1 cellular context compared by ENCODE assay signal in the genomic region with DNA sequence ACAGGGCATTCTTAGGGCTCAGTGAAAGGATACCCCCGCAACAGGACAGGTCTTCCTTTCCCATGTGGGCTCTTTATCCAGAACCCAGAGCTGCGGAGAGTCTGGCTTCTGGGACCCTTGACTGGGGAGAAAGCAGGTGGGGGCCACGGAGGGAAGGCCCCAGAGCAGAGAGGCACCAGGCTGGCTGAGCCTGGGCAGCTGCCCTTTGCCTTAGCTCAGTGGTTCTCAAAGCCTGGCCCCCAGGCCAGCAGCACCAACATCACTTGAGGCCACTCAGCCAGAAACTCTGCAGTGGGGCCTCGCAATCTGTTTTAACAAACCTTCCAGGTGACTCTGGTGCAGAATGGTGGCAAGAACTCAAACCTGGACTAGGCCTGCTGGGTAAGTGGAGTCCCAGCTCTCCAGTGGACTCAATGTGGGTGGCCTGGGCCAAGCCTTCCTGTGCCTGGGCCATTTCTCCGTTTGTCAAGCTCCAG.
A peak's percentile ranks its signal among the peaks of the same experiment; 100 is the strongest.
TF ChIP-seq lines count a peak whose summit lies in the region.

No MANE protein-coding gene starts in this region.

TF ChIP-seq in HepG2, 621 proteins besides CTCF, POLR2A, EP300 and RAD21 (continues in another document):
- peak; percentile 75; the same call in 1 of the 2 replicates for TF ChIP-seq ZNF230 (CRISPR knock-in tag; IDR thresholded peaks at IDR 0.05)
- TF ChIP-seq TBL1XR1 (IDR thresholded peaks at IDR 0.05; ENCODE audit: borderline replicate concordance, low read length, partially characterized antibody) = no peak
- TF ChIP-seq, protein P1, sequence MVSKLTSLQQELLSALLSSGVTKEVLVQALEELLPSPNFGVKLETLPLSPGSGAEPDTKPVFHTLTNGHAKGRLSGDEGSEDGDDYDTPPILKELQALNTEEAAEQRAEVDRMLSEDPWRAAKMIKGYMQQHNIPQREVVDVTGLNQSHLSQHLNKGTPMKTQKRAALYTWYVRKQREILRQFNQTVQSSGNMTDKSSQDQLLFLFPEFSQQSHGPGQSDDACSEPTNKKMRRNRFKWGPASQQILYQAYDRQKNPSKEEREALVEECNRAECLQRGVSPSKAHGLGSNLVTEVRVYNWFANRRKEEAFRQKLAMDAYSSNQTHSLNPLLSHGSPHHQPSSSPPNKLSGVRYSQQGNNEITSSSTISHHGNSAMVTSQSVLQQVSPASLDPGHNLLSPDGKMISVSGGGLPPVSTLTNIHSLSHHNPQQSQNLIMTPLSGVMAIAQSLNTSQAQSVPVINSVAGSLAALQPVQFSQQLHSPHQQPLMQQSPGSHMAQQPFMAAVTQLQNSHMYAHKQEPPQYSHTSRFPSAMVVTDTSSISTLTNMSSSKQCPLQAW (CRISPR knock-in tag; IDR thresholded peaks at IDR 0.05) = 0 out of 2 replicates have a peak, but pooled peaks have one; percentile 66
- no peak for TF ChIP-seq TCF7L2 (IDR thresholded peaks at IDR 0.05; ENCODE audit: low read depth, low read length)
- TF ChIP-seq MED1 (CRISPR knock-in tag; IDR thresholded peaks at IDR 0.05) = peak; percentile 14; the same call in 1 of the 2 replicates
- TF ChIP-seq, protein P2, sequence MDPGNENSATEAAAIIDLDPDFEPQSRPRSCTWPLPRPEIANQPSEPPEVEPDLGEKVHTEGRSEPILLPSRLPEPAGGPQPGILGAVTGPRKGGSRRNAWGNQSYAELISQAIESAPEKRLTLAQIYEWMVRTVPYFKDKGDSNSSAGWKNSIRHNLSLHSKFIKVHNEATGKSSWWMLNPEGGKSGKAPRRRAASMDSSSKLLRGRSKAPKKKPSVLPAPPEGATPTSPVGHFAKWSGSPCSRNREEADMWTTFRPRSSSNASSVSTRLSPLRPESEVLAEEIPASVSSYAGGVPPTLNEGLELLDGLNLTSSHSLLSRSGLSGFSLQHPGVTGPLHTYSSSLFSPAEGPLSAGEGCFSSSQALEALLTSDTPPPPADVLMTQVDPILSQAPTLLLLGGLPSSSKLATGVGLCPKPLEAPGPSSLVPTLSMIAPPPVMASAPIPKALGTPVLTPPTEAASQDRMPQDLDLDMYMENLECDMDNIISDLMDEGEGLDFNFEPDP (CRISPR knock-in tag; conservative IDR thresholded peaks at IDR 0.05) = 0 out of 2 replicates have a peak, but pooled peaks have one; percentile 3
- TF ChIP-seq ZNF609 (CRISPR knock-in tag; IDR thresholded peaks at IDR 0.05; ENCODE audit: borderline replicate concordance) = no peak
- TF ChIP-seq PATZ1 (CRISPR knock-in tag; IDR thresholded peaks at IDR 0.05) = 0 out of 2 replicates have a peak, but pooled peaks have one; percentile 25
- TF ChIP-seq PBX3 (CRISPR knock-in tag; IDR thresholded peaks at IDR 0.05; ENCODE audit: borderline replicate concordance) = 0 out of 2 replicates have a peak, but pooled peaks have one; percentile 39
- no peak for TF ChIP-seq ZNF550 (CRISPR knock-in tag; IDR thresholded peaks at IDR 0.05; ENCODE audit: borderline replicate concordance)
- TF ChIP-seq, protein P3, sequence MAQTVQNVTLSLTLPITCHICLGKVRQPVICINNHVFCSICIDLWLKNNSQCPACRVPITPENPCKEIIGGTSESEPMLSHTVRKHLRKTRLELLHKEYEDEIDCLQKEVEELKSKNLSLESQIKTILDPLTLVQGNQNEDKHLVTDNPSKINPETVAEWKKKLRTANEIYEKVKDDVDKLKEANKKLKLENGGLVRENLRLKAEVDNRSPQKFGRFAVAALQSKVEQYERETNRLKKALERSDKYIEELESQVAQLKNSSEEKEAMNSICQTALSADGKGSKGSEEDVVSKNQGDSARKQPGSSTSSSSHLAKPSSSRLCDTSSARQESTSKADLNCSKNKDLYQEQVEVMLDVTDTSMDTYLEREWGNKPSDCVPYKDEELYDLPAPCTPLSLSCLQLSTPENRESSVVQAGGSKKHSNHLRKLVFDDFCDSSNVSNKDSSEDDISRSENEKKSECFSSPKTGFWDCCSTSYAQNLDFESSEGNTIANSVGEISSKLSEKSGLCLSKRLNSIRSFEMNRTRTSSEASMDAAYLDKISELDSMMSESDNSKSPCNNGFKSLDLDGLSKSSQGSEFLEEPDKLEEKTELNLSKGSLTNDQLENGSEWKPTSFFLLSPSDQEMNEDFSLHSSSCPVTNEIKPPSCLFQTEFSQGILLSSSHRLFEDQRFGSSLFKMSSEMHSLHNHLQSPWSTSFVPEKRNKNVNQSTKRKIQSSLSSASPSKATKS (CRISPR knock-in tag; IDR thresholded peaks at IDR 0.05) = no peak
- TF ChIP-seq ZNF839 (CRISPR knock-in tag; IDR thresholded peaks at IDR 0.05; ENCODE audit: borderline replicate concordance) = no peak
- 0 out of 2 replicates have a peak, but pooled peaks have one; percentile 19 for TF ChIP-seq HINFP (CRISPR knock-in tag; IDR thresholded peaks at IDR 0.05; ENCODE audit: low read depth)
- no peak for TF ChIP-seq HES4 (CRISPR knock-in tag; IDR thresholded peaks at IDR 0.05; ENCODE audit: borderline replicate concordance)
- no peak for TF ChIP-seq KLF13 (CRISPR knock-in tag; IDR thresholded peaks at IDR 0.05)
- TF ChIP-seq DMAP1 (CRISPR knock-in tag; IDR thresholded peaks at IDR 0.05) = no peak
- 0 out of 2 replicates have a peak, but pooled peaks have one; percentile 21 for TF ChIP-seq ARHGAP35 (CRISPR knock-in tag; IDR thresholded peaks at IDR 0.05; ENCODE audit: borderline replicate concordance)
- TF ChIP-seq SIN3B (IDR thresholded peaks at IDR 0.05; ENCODE audit: low read length) = no peak
- peak; percentile 59 for TF ChIP-seq ZEB1 (IDR thresholded peaks at IDR 0.05; ENCODE audit: insufficient replicate concordance, low read depth)
- TF ChIP-seq HBP1 (CRISPR knock-in tag; IDR thresholded peaks at IDR 0.05; ENCODE audit: low read depth) = no peak
- TF ChIP-seq SP2 (CRISPR knock-in tag; IDR thresholded peaks at IDR 0.05) = no peak
- no peak for TF ChIP-seq SMAD3 (CRISPR knock-in tag; IDR thresholded peaks at IDR 0.05)
- TF ChIP-seq ELF3 (CRISPR knock-in tag; IDR thresholded peaks at IDR 0.05) = no peak
- 0 out of 2 replicates have a peak, but pooled peaks have one; percentile 53 for TF ChIP-seq ZNF232 (CRISPR knock-in tag; IDR thresholded peaks at IDR 0.05; ENCODE audit: borderline replicate concordance)
- TF ChIP-seq, protein P4, sequence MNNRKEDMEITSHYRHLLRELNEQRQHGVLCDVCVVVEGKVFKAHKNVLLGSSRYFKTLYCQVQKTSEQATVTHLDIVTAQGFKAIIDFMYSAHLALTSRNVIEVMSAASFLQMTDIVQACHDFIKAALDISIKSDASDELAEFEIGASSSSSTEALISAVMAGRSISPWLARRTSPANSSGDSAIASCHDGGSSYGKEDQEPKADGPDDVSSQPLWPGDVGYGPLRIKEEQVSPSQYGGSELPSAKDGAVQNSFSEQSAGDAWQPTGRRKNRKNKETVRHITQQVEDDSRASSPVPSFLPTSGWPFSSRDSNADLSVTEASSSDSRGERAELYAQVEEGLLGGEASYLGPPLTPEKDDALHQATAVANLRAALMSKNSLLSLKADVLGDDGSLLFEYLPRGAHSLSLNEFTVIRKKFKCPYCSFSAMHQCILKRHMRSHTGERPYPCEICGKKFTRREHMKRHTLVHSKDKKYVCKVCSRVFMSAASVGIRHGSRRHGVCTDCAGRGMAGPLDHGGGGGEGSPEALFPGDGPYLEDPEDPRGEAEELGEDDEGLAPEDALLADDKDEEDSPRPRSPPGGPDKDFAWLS (CRISPR knock-in tag; IDR thresholded peaks at IDR 0.05; ENCODE audit: borderline replicate concordance) = no peak
- TF ChIP-seq ZNF329 (CRISPR knock-in tag; IDR thresholded peaks at IDR 0.05; ENCODE audit: low read depth) = no peak
- 0 out of 2 replicates have a peak, but pooled peaks have one; percentile 25 for TF ChIP-seq SPEN (CRISPR knock-in tag; IDR thresholded peaks at IDR 0.05; ENCODE audit: low read depth)
- TF ChIP-seq ERF (CRISPR knock-in tag; IDR thresholded peaks at IDR 0.05) = no peak
- TF ChIP-seq, protein P5, sequence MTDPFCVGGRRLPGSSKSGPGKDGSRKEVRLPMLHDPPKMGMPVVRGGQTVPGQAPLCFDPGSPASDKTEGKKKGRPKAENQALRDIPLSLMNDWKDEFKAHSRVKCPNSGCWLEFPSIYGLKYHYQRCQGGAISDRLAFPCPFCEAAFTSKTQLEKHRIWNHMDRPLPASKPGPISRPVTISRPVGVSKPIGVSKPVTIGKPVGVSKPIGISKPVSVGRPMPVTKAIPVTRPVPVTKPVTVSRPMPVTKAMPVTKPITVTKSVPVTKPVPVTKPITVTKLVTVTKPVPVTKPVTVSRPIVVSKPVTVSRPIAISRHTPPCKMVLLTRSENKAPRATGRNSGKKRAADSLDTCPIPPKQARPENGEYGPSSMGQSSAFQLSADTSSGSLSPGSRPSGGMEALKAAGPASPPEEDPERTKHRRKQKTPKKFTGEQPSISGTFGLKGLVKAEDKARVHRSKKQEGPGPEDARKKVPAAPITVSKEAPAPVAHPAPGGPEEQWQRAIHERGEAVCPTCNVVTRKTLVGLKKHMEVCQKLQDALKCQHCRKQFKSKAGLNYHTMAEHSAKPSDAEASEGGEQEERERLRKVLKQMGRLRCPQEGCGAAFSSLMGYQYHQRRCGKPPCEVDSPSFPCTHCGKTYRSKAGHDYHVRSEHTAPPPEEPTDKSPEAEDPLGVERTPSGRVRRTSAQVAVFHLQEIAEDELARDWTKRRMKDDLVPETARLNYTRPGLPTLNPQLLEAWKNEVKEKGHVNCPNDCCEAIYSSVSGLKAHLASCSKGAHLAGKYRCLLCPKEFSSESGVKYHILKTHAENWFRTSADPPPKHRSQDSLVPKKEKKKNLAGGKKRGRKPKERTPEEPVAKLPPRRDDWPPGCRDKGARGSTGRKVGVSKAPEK (CRISPR knock-in tag; IDR thresholded peaks at IDR 0.05; ENCODE audit: borderline replicate concordance) = 0 out of 2 replicates have a peak, but pooled peaks have one; percentile 77
